In the genomic region with DNA sequence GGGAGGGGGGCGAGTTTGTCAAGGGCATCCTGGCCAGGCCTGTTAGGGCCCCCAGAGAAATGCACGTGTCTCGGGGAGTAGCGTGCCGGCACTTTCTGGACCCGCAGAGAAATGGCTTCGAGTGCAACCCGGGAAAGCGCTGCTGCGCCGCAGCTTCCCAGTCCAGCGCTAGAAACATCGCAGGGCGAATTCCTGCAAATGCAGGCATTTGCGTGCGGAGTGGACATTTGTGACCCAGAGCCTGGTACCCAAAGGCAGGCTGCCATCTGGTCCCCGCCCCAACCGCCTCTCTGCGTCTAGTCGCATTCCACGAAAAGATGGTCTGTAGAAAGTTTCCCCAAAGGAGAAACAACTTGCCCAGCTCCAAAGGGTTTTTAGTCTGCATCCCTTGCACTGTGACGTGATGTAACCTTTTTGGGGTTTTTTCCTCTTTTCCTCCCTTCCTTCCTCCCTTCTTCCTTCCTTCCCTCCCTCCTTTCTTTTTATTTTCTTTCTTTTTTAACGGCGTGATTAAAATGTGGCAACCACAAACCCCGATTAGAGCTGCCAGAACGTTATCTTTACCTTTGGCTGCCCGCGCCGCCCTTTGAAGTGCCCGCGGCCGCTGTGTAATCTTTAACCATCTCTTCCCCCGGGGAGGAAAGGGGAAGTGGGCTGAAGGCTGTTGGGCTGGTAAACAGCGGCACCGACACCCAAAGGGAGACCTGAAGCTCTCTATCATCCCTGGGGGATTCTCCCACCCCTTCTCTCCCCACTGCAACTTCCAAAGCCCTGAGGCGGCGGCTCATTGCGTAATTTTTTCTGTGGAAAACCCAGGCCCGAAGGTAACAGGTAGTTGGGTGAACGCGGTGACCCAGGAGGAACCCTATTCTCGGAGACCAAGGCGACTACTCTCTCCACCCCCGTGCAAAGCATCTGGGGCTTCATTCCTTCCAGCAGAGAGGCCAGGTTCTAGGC, we compare ENCODE assay signal across 1 cellular context.
TF ChIP-seq lines count a peak whose summit lies in the region.

No MANE protein-coding gene starts in this region.

TF ChIP-seq in HepG2, 621 proteins besides CTCF, POLR2A, EP300 and RAD21 (continued from another document and continues in another):
- TF ChIP-seq ZBED4 (CRISPR knock-in tag; IDR thresholded peaks at IDR 0.05; ENCODE audit: borderline replicate concordance) (peak; percentile 90; the same call in 1 of the 2 replicates), KAT8 (CRISPR knock-in tag; IDR thresholded peaks at IDR 0.05) (peak; percentile 76), ZNF616 (CRISPR knock-in tag; IDR thresholded peaks at IDR 0.05; ENCODE audit: low read depth) (no peak), NR2C2 (CRISPR knock-in tag; IDR thresholded peaks at IDR 0.05; ENCODE audit: borderline replicate concordance) (peak; percentile 13; the same call in 1 of the 2 replicates), ZBTB8A (CRISPR knock-in tag; IDR thresholded peaks at IDR 0.05; ENCODE audit: borderline replicate concordance, low read depth) (no peak), ZNF639 (CRISPR knock-in tag; conservative IDR thresholded peaks at IDR 0.05) (0 out of 2 replicates have a peak, but pooled peaks have one; percentile 54), SMYD3 (CRISPR knock-in tag; IDR thresholded peaks at IDR 0.05) (0 out of 2 replicates have a peak, but pooled peaks have one; percentile 63), ZMYM3 (CRISPR knock-in tag; IDR thresholded peaks at IDR 0.05) (peak; percentile 50; the same call in 1 of the 2 replicates), ZNF329 (CRISPR knock-in tag; IDR thresholded peaks at IDR 0.05; ENCODE audit: low read depth) (no peak), DMAP1 (CRISPR knock-in tag; IDR thresholded peaks at IDR 0.05) (peak; percentile 65; the same call in 1 of the 2 replicates), ZNF564 (CRISPR knock-in tag; IDR thresholded peaks at IDR 0.05) (0 out of 2 replicates have a peak, but pooled peaks have one; percentile 43), FOXO4 (CRISPR knock-in tag; conservative IDR thresholded peaks at IDR 0.05) (no peak), BRD4 (CRISPR knock-in tag; IDR thresholded peaks at IDR 0.05) (no peak; the same call in 1 of the 2 replicates), ZSCAN20 (CRISPR knock-in tag; IDR thresholded peaks at IDR 0.05; ENCODE audit: borderline replicate concordance) (no peak), POLR2AphosphoS2 (IDR thresholded peaks at IDR 0.05; ENCODE audit: low read depth, low read length) (no peak), ZNF354B (CRISPR knock-in tag; IDR thresholded peaks at IDR 0.05) (no peak), EED (CRISPR knock-in tag; IDR thresholded peaks at IDR 0.05) (no peak), SALL2 (CRISPR knock-in tag; IDR thresholded peaks at IDR 0.05) (0 out of 2 replicates have a peak, but pooled peaks have one; percentile 8), NR2F6 (IDR thresholded peaks at IDR 0.05) (peak; percentile 75), NR2F6 (CRISPR knock-in tag; IDR thresholded peaks at IDR 0.05) (peak; percentile 78), HDAC2 (CRISPR knock-in tag; IDR thresholded peaks at IDR 0.05) (peak; percentile 97), STAT5B (CRISPR knock-in tag; IDR thresholded peaks at IDR 0.05) (no peak; the same call in 1 of the 2 replicates), ZBTB14 (CRISPR knock-in tag; IDR thresholded peaks at IDR 0.05) (no peak), NPAS2 (CRISPR knock-in tag; IDR thresholded peaks at IDR 0.05; ENCODE audit: borderline replicate concordance) (no peak), NFYB (CRISPR knock-in tag; IDR thresholded peaks at IDR 0.05) (no peak), ZNF44 (CRISPR knock-in tag; IDR thresholded peaks at IDR 0.05) (no peak; the same call in 1 of the 2 replicates), ZNF33A (CRISPR knock-in tag; IDR thresholded peaks at IDR 0.05; ENCODE audit: borderline replicate concordance) (peak; percentile 80; the same call in 1 of the 2 replicates), THAP8 (CRISPR knock-in tag; IDR thresholded peaks at IDR 0.05; ENCODE audit: borderline replicate concordance) (no peak), TOPORS (CRISPR knock-in tag; IDR thresholded peaks at IDR 0.05) (no peak; the same call in 1 of the 2 replicates), POLR2G (IDR thresholded peaks at IDR 0.05; ENCODE audit: low read depth, low read length) (peak; percentile 75)
- TF ChIP-seq, protein P1, sequence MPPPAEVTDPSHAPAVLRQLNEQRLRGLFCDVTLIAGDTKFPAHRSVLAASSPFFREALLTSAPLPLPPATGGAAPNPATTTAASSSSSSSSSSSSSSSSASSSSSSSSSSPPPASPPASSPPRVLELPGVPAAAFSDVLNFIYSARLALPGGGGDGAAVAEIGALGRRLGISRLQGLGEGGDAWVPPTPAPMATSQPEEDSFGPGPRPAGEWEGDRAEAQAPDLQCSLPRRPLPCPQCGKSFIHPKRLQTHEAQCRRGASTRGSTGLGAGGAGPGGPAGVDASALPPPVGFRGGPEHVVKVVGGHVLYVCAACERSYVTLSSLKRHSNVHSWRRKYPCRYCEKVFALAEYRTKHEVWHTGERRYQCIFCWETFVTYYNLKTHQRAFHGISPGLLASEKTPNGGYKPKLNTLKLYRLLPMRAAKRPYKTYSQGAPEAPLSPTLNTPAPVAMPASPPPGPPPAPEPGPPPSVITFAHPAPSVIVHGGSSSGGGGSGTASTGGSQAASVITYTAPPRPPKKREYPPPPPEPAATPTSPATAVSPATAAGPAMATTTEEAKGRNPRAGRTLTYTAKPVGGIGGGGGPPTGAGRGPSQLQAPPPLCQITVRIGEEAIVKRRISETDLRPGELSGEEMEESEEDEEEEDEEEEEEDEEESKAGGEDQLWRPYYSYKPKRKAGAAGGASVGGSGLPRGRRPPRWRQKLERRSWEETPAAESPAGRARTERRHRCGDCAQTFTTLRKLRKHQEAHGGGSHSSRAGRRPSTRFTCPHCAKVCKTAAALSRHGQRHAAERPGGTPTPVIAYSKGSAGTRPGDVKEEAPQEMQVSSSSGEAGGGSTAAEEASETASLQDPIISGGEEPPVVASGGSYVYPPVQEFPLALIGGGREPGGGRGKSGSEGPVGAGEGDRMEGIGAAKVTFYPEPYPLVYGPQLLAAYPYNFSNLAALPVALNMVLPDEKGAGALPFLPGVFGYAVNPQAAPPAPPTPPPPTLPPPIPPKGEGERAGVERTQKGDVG (CRISPR knock-in tag; IDR thresholded peaks at IDR 0.05; ENCODE audit: borderline replicate concordance), result peak; percentile 55; the same call in 1 of the 2 replicates
- TF ChIP-seq, protein P2, sequence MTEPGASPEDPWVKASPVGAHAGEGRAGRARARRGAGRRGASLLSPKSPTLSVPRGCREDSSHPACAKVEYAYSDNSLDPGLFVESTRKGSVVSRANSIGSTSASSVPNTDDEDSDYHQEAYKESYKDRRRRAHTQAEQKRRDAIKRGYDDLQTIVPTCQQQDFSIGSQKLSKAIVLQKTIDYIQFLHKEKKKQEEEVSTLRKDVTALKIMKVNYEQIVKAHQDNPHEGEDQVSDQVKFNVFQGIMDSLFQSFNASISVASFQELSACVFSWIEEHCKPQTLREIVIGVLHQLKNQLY (CRISPR knock-in tag; IDR thresholded peaks at IDR 0.05), result peak; percentile 76; the same call in 1 of the 2 replicates
- TF ChIP-seq, protein P3, sequence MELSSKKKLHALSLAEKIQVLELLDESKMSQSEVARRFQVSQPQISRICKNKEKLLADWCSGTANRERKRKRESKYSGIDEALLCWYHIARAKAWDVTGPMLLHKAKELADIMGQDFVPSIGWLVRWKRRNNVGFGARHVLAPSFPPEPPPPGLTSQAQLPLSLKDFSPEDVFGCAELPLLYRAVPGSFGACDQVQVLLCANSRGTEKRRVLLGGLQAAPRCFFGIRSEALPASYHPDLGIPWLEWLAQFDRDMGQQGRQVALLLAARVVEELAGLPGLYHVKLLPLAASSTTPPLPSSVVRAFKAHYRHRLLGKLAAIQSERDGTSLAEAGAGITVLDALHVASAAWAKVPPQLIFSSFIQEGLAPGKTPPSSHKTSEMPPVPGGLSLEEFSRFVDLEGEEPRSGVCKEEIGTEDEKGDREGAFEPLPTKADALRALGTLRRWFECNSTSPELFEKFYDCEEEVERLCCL (CRISPR knock-in tag; IDR thresholded peaks at IDR 0.05; ENCODE audit: borderline replicate concordance), result no peak
- TF ChIP-seq, protein P4, sequence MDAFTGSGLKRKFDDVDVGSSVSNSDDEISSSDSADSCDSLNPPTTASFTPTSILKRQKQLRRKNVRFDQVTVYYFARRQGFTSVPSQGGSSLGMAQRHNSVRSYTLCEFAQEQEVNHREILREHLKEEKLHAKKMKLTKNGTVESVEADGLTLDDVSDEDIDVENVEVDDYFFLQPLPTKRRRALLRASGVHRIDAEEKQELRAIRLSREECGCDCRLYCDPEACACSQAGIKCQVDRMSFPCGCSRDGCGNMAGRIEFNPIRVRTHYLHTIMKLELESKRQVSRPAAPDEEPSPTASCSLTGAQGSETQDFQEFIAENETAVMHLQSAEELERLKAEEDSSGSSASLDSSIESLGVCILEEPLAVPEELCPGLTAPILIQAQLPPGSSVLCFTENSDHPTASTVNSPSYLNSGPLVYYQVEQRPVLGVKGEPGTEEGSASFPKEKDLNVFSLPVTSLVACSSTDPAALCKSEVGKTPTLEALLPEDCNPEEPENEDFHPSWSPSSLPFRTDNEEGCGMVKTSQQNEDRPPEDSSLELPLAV (CRISPR knock-in tag; conservative IDR thresholded peaks at IDR 0.05; ENCODE audit: low read depth), result no peak
- TF ChIP-seq, protein P5, sequence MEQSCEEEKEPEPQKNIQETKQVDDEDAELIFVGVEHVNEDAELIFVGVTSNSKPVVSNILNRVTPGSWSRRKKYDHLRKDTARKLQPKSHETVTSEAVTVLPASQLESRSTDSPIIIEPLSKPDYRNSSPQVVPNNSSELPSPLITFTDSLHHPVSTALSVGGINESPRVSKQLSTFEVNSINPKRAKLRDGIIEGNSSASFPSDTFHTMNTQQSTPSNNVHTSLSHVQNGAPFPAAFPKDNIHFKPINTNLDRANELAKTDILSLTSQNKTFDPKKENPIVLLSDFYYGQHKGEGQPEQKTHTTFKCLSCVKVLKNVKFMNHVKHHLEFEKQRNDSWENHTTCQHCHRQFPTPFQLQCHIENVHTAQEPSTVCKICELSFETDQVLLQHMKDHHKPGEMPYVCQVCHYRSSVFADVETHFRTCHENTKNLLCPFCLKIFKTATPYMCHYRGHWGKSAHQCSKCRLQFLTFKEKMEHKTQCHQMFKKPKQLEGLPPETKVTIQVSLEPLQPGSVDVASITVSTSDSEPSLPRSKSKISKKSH (CRISPR knock-in tag; IDR thresholded peaks at IDR 0.05; ENCODE audit: borderline replicate concordance), result no peak; the same call in 1 of the 2 replicates
